In the genomic region with DNA sequence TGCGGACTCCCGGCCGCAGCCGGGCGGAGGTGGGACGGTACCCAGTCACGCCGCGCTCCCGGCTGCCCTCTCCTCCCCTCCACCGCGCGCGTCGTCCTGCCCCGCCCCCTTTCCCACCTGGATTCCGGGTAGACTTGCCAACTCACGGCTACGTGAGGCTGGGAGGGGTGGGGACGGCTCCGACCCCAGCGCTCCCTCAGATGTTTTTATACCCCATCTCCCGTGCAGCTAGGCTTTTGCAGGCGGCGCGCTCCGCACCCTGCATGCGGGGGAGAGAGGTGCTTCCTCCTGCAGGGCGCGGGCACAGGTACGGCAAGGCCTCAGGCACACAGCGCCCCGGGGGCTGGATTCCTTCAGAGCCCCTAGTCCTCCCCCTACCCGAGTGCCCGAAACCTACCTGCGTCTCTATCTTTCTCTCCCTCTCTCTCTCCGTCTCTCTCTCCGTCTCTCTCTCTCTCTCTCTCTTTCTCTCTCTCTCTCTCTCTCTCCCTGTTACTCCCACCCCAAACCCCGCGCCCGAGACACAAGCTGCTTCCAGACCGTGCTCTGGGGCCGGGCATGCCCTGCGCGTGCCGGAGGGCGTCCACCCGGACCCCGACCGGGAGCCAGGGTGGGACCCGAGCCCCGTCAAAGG, we compare ENCODE assay signal across 9 cellular contexts. TPM values are rescaled to one million over a fixed set of nuclear protein-coding genes. Genes with fewer than 3 reads are reported as not detected.
A peak's percentile ranks its signal among the peaks of the same experiment; 100 is the strongest.
DNase-seq lines count a peak whose midpoint lies in the region; ATAC-seq, FAIRE-seq and TF ChIP-seq lines count a peak whose summit lies in the region.
"Had no signal": no experiment of that assay in that cellular context is flagged by ENCODE, and none has a peak within 500 bp of the region (broad histone marks: within the 10 kb centered on the region; RNA-seq: fewer than 3 reads in every experiment).

No MANE protein-coding gene starts in this region.

- no peaks in the 10 kb centered on the region for H3K36me3 ChIP-seq in astrocyte (ENCODE audit: insufficient read depth, low read length)

- intact Hi-C loops in CD14-positive monocyte (cut with micrococcal nuclease), result no loop called here

- FAIRE-seq in astrocyte (lab: Jason Lieb, UNC), result no peak
- FAIRE-seq: endometrium had no signal

- H3K4me2 ChIP-seq in astrocyte (ENCODE audit: low read length), result peak overlapping the region; percentile 62

- no peak overlapping the region for H2AFZ ChIP-seq in astrocyte (ENCODE audit: low read depth, low read length)

- H4K20me1 ChIP-seq in astrocyte (ENCODE audit: insufficient read depth, low read length), result peaks cover 4% of the 10 kb centered on the region

- no peak overlapping the region for H3K9ac ChIP-seq in astrocyte (ENCODE audit: low read length)

- H3K27me3 ChIP-seq in astrocyte (ENCODE audit: insufficient read depth, low read length) (peaks cover 48% of the 10 kb centered on the region), layer of hippocampus (ENCODE audit: control insufficient read depth, insufficient read depth, low read length) (peaks cover 22% of the 10 kb centered on the region)

- ATAC-seq in GM21825 (IDR thresholded peaks at IDR 0.05; ENCODE audit: unreplicated experiment), result no peak

- H3K79me2 ChIP-seq in astrocyte (ENCODE audit: insufficient read depth, low read length), result no peaks in the 10 kb centered on the region

- TF ChIP-seq CTCF in CD14-positive monocyte (IDR thresholded peaks at IDR 0.05) (no peak), astrocyte (IDR thresholded peaks at IDR 0.05; ENCODE audit: insufficient read depth, low read depth, low read length) (no peak)

- DNase-seq in CD14-positive monocyte (ENCODE audit: low spot score), result no peak
- peak; percentile 36 for DNase-seq in NCI-H2029 treated with DMSO at 0.1 percent for 48 hours (lab: John Stamatoyannopoulos, UW)
- DNase-seq in astrocyte (ENCODE audit: low read depth), result no peak
- DNase-seq in NCI-H1048 (lab: John Stamatoyannopoulos, UW), result no peak
- DNase-seq in GM19238 (ENCODE audit: insufficient read length, low spot score), result no peak

- H3K9me3 ChIP-seq in astrocyte (ENCODE audit: insufficient read depth, low read depth, low read length), result no peaks in the 10 kb centered on the region

- H3K4me3 Mint-ChIP-seq in CD14-positive monocyte (peak overlapping the region; percentile 51 to 89), astrocyte (ENCODE audit: unreplicated experiment) (peak overlapping the region; percentile 86)

- H3K27ac Mint-ChIP-seq in CD14-positive monocyte, result no peak overlapping the region
- H3K27ac Mint-ChIP-seq in astrocyte (ENCODE audit: unreplicated experiment), result peak overlapping the region; percentile 47

- peaks cover 0 to 22% (median 14%) of the 10 kb centered on the region in 7 donors for H3K9me3 Mint-ChIP-seq in CD14-positive monocyte
- H3K9me3 Mint-ChIP-seq in astrocyte (ENCODE audit: unreplicated experiment), result no peaks in the 10 kb centered on the region

- H3K27ac ChIP-seq in astrocyte (ENCODE audit: low read depth, low read length) (no peak overlapping the region), layer of hippocampus (ENCODE audit: low read depth, low read length) (peak overlapping the region; percentile 73), temporal lobe (ENCODE audit: low read depth, low read length) (peak overlapping the region; percentile 83)

- H3K27me3 Mint-ChIP-seq in CD14-positive monocyte (ENCODE audit: low read depth in 3 of 3), result peaks cover 72 to 94% (median 88%) of the 10 kb centered on the region in 3 donors
- peaks cover 11% of the 10 kb centered on the region for H3K27me3 Mint-ChIP-seq in astrocyte (ENCODE audit: low read depth, unreplicated experiment)

- no peak overlapping the region for H3K4me3 ChIP-seq in astrocyte (ENCODE audit: insufficient read depth, low read depth, low read length)

- H3K4me1 ChIP-seq in astrocyte (ENCODE audit: insufficient read depth, low read length), result peaks cover 12% of the 10 kb centered on the region

- H3K36me3 Mint-ChIP-seq in CD14-positive monocyte, result peaks cover 11 to 12% of the 10 kb centered on the region in 2 donors
- peaks cover 2% of the 10 kb centered on the region for H3K36me3 Mint-ChIP-seq in astrocyte (ENCODE audit: low read depth, unreplicated experiment)

- H3K4me1 Mint-ChIP-seq in CD14-positive monocyte (peaks cover 34% of the 10 kb centered on the region), astrocyte (ENCODE audit: low read depth, unreplicated experiment) (peaks cover 16% of the 10 kb centered on the region)

RNA-seq across cellular contexts. Expression of a gene that starts 1.9 kb away (rescaled TPM):
- not detected for polyA plus RNA-seq in CD14-positive monocyte
- 17.0 and 27.3 TPM in 2 replicates for total RNA-seq in astrocyte
- 4.4 TPM for total RNA-seq in temporal lobe
